In the genomic region with DNA sequence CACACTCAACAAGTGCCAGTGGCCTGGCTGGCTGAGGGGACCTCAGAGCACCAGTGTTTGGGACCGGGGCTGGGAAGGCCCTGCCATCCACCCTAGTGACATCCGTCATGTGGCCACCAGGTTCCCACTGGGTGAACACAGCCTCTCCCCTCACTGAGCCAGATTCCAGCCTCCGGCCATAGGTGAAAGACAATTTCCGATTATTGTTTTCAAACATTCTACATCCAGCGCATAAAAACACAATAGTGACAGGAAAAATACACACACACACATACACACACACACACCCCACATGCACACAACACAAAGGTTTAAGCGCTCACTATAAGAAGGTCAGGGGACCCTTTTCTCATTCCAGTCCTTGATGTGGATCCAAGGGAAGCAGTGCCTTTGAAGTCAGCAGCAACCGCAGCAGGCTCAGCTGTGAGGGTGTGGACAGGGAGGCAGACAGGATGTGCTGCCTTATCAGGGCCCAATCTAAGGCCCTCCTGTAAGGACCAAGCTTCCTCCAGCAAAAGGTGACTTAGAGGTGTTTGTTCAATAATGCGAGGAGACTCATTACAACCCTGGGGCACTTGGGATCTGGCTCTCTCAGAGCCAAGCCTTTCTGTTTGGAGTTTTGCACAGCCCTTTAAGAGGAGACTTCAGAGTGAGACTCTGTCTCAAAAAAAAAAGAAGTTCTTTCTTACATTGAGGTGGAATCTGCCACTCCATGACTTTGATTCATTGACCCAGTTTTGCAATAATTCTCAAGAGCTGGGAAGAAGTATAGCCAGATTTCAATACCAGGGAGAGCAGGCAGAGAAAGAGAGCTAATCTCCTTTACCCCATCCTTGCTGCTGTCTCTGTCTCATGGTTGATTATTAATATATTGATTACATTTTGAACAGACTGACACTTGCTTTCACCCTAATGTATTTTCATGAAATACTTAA, we compare ENCODE assay signal across 10 cellular contexts.
DNase-seq lines count a peak whose midpoint lies in the region; ATAC-seq and TF ChIP-seq lines count a peak whose summit lies in the region.
"Had no signal": no experiment of that assay in that cellular context is flagged by ENCODE, and none has a peak within 500 bp of the region (broad histone marks: within the 10 kb centered on the region; RNA-seq: fewer than 3 reads in every experiment).

No MANE protein-coding gene starts in this region.

- H3K4me1 ChIP-seq in cardiac muscle cell (ENCODE audit: low read depth) (peaks cover 38% of the 10 kb centered on the region), mesendoderm (ENCODE audit: control insufficient read depth, low read depth, low read length) (peaks cover 24% of the 10 kb centered on the region), upper lobe of right lung (peaks cover 55% of the 10 kb centered on the region)

- no peaks in the 10 kb centered on the region for H3K36me3 Mint-ChIP-seq in Calu3 (ENCODE audit: insufficient read depth, unreplicated experiment)

- no peak overlapping the region for H3K18ac ChIP-seq in mesendoderm (ENCODE audit: low read length)

- H3K4me1 Mint-ChIP-seq in Calu3 (ENCODE audit: low read depth, unreplicated experiment) = peaks cover 27% of the 10 kb centered on the region

- H3K27me3 ChIP-seq in cardiac muscle cell = no peaks in the 10 kb centered on the region
- H3K27me3 ChIP-seq in mesendoderm (ENCODE audit: insufficient read depth, low read length, poor library complexity) = no peaks in the 10 kb centered on the region
- no peaks in the 10 kb centered on the region for H3K27me3 ChIP-seq in upper lobe of right lung

- no CpG with 5 or more reads among the region's 8 CpGs for WGBS in mesendoderm (ENCODE audit: extremely low coverage, insufficient coverage, low lambda C conversion rate)

- no peak overlapping the region for H3K4me2 ChIP-seq in mesendoderm (ENCODE audit: low read length)

- no peaks in the 10 kb centered on the region for H3K27me3 Mint-ChIP-seq in Calu3 (ENCODE audit: unreplicated experiment)

- H3K36me3 ChIP-seq in cardiac muscle cell (no peaks in the 10 kb centered on the region), mesendoderm (ENCODE audit: control insufficient read depth, insufficient read depth, low read length) (no peaks in the 10 kb centered on the region), upper lobe of right lung (no peaks in the 10 kb centered on the region)

- CTCF ChIA-PET in Calu3 (lab: Charles Lee) = no interaction called here

- H3K4me3 Mint-ChIP-seq in Calu3 (ENCODE audit: low read depth, unreplicated experiment) = no peak overlapping the region

- H3K79me1 ChIP-seq in mesendoderm (ENCODE audit: low read length) = no peaks in the 10 kb centered on the region

- H3K4ac ChIP-seq in mesendoderm (ENCODE audit: low read depth, low read length) = no peak overlapping the region

- H4K8ac ChIP-seq in mesendoderm (ENCODE audit: low read depth, low read length) = no peak overlapping the region

- H3K4me3 ChIP-seq in cardiac muscle cell (no peak overlapping the region), mesendoderm (ENCODE audit: low read length) (no peak overlapping the region), upper lobe of right lung (no peak overlapping the region)

- in situ Hi-C loops in GM13977 (cut with MboI; ENCODE audit: low pct_unique_long_range_greater_than_20kb, low sequenced_read_pairs, unreplicated experiment) = no loop called here

- DNase-seq in cardiac muscle cell (ENCODE audit: low read depth in 1 of 2, low spot score in 1 of 2) (peak in 1 of 2 donors; percentile 44), Right ventricle myocardium superior (no peak), caudate nucleus (lab: John Stamatoyannopoulos, UW) (no peak), mesendoderm (peak; percentile 93), upper lobe of right lung (no peak), GM13977 (ENCODE audit: low spot score) (no peak), Calu3 (no peak), NCI-H2171 (lab: John Stamatoyannopoulos, UW) (no peak)
- DNase-seq: NCI-H526 treated with DMSO at 0.1 percent for 48 hours, small intestine had no signal

- no peak for TF ChIP-seq CTCF in cardiac muscle cell (IDR thresholded peaks at IDR 0.05; ENCODE audit: low read depth, low read length)
- no peak for TF ChIP-seq CTCF in upper lobe of right lung (IDR thresholded peaks at IDR 0.05)
- no peak for TF ChIP-seq CTCF in GM13977 (IDR thresholded peaks at IDR 0.05; ENCODE audit: extremely low read depth, insufficient read depth, missing control alignments)
- TF ChIP-seq CTCF in Calu3 (IDR thresholded peaks at IDR 0.05; ENCODE audit: unreplicated experiment) = no peak

- H2AK5ac ChIP-seq in mesendoderm (ENCODE audit: low read length) = peak overlapping the region; percentile 59

- peak overlapping the region; percentile 67 for H3K56ac ChIP-seq in mesendoderm (ENCODE audit: low read length)

- H3K27ac Mint-ChIP-seq in Calu3 (ENCODE audit: unreplicated experiment) = no peak overlapping the region

- H3K27ac ChIP-seq in cardiac muscle cell (peak overlapping the region; percentile 6), caudate nucleus (ENCODE audit: low read depth, low read length) (peak overlapping the region; percentile 69), mesendoderm (ENCODE audit: low read depth, low read length) (no peak overlapping the region), upper lobe of right lung (peak overlapping the region; percentile 67)

- BruUV-seq in Calu3 (replicated peaks; lab: Mats Ljungman, UMichigan) = no TSS peak

- no peak overlapping the region for H4K5ac ChIP-seq in mesendoderm (ENCODE audit: low read length)

- H3K23ac ChIP-seq in mesendoderm (ENCODE audit: low read length) = peak overlapping the region; percentile 66

- H2BK5ac ChIP-seq in mesendoderm (ENCODE audit: low read length) = peak overlapping the region; percentile 79

- no peak overlapping the region for H2BK15ac ChIP-seq in mesendoderm (replicated peaks; ENCODE audit: low read depth)

- no peaks in the 10 kb centered on the region for H3K79me2 ChIP-seq in mesendoderm (ENCODE audit: control insufficient read depth, insufficient read depth, low read length)

- H3K9me3 Mint-ChIP-seq in Calu3 (ENCODE audit: low read depth, unreplicated experiment) = peaks cover 3% of the 10 kb centered on the region

- no peaks in the 10 kb centered on the region for H3K9me3 ChIP-seq in cardiac muscle cell (ENCODE audit: low read depth)
- H3K9me3 ChIP-seq in upper lobe of right lung = no peaks in the 10 kb centered on the region

- no peak overlapping the region for H2BK120ac ChIP-seq in mesendoderm (ENCODE audit: low read depth, low read length)

- ATAC-seq in Right ventricle myocardium superior (ENCODE audit: poor library complexity) (no peak), upper lobe of right lung (peak; percentile 20)

- H3K9ac ChIP-seq in mesendoderm (ENCODE audit: low read length) = no peak overlapping the region

- intact Hi-C loops in Right ventricle myocardium superior (cut with DNase I) = no loop called here
- intact Hi-C loops in upper lobe of right lung (cut with DNase I) = no loop called here
- intact Hi-C loops in Calu3 (cut with micrococcal nuclease; ENCODE audit: unreplicated experiment) = no loop called here
